8 cellular contexts compared by ENCODE assay signal in genomic region chr16:31874354-31875111, GRCh38. TPM values are rescaled to one million over a fixed set of nuclear protein-coding genes. Genes with fewer than 3 reads are reported as not detected.
A peak's percentile ranks its signal among the peaks of the same experiment; 100 is the strongest.
DNase-seq lines count a peak whose midpoint lies in the region; ATAC-seq and TF ChIP-seq lines count a peak whose summit lies in the region.

No MANE protein-coding gene starts in this region.

- H4K20me1 ChIP-seq in neural progenitor cell (ENCODE audit: low read depth): peaks cover 22% of the 10 kb centered on the region

- H3K27me3 ChIP-seq in esophagus squamous epithelium: no peaks in the 10 kb centered on the region
- peaks cover 8% of the 10 kb centered on the region for H3K27me3 ChIP-seq in neural progenitor cell

- H3K4me2 ChIP-seq in neural progenitor cell: peak overlapping the region; percentile 76

- WGBS in esophagus squamous epithelium, 2 donors: 0 to 1% methylated on average over 12 to 14 of the region's 14 CpGs

- peaks cover 37% of the 10 kb centered on the region for H3K36me3 Mint-ChIP-seq in neural progenitor cell

- H3K27me3 Mint-ChIP-seq in neural progenitor cell (ENCODE audit: insufficient read depth, low read depth): peaks cover 9% of the 10 kb centered on the region

- peaks cover 5% of the 10 kb centered on the region for H3F3A ChIP-seq in neural progenitor cell (ENCODE audit: low read depth)

- H3K4me3 ChIP-seq in WI38 (ENCODE audit: low read depth, low read length): peak overlapping the region; percentile 99
- H3K4me3 ChIP-seq in esophagus squamous epithelium: peak overlapping the region; percentile 77 to 100 (median 92)
- peak overlapping the region; percentile 79 for H3K4me3 ChIP-seq in neural progenitor cell

- no peak for TF ChIP-seq CTCF in WI38 (IDR thresholded peaks at IDR 0.05; ENCODE audit: low read depth, low read length)
- no peak for TF ChIP-seq CTCF in esophagus squamous epithelium (IDR thresholded peaks at IDR 0.05)
- TF ChIP-seq CTCF in neural progenitor cell (IDR thresholded peaks at IDR 0.05): no peak

- peak overlapping the region; percentile 91 for H2AFZ ChIP-seq in neural progenitor cell (replicated peaks)

- H3K36me3 ChIP-seq in esophagus squamous epithelium: peaks cover 0 to 13% (median 6%) of the 10 kb centered on the region in 3 donors
- no peaks in the 10 kb centered on the region for H3K36me3 ChIP-seq in neural progenitor cell

- ATAC-seq in GM21737 (IDR thresholded peaks at IDR 0.05; ENCODE audit: unreplicated experiment) (peak; percentile 35), HG03469 (IDR thresholded peaks at IDR 0.05; ENCODE audit: unreplicated experiment) (no peak)

- H3K9me3 Mint-ChIP-seq in neural progenitor cell: peaks cover 36% of the 10 kb centered on the region

- no peaks in the 10 kb centered on the region for H3K9me3 ChIP-seq in esophagus squamous epithelium
- H3K9me3 ChIP-seq in neural progenitor cell (ENCODE audit: low read depth): no peaks in the 10 kb centered on the region

- H3K79me2 ChIP-seq in neural progenitor cell (ENCODE audit: low read depth): peaks cover 55% of the 10 kb centered on the region

- H3K4me1 ChIP-seq in esophagus squamous epithelium (peaks cover 28 to 63% (median 40%) of the 10 kb centered on the region in 3 donors), neural progenitor cell (peaks cover 22% of the 10 kb centered on the region)

- intact Hi-C loops in esophagus squamous epithelium (cut with DNase I): no loop called here

- peak overlapping the region; percentile 95 for H3K4me3 Mint-ChIP-seq in neural progenitor cell

- H3K27ac ChIP-seq in esophagus squamous epithelium (peak overlapping the region; percentile 98 to 99 (median 98)), neural progenitor cell (peak overlapping the region; percentile 95)

- peak overlapping the region; percentile 77 for H3K27ac Mint-ChIP-seq in neural progenitor cell

- DNase-seq in SIG-M5 treated with dmso at 0.1 percent for 504 hours (lab: John Stamatoyannopoulos, UW; ENCODE audit: unreplicated experiment) (peak; percentile 65), SIG-M5 (lab: John Stamatoyannopoulos, UW) (no peak), M059J (ENCODE audit: low read depth) (peak; percentile 78), esophagus squamous epithelium (lab: John Stamatoyannopoulos, UW) (no peak), neural progenitor cell (ENCODE audit: low spot score) (peak; percentile 9)

- H3K9ac ChIP-seq in neural progenitor cell: peak overlapping the region; percentile 93

- TF ChIP-seq POLR2A in esophagus squamous epithelium (IDR thresholded peaks at IDR 0.05): no peak

- peaks cover 10% of the 10 kb centered on the region for H3K4me1 Mint-ChIP-seq in neural progenitor cell

RNA-seq across cellular contexts. Expression of gene ZNF267, which starts 0.9 kb away (rescaled TPM):
- total RNA-seq in M059J (2014; rRNA removed; shearing (Covaris generic)): 11.4 and 23.2 TPM in 2 replicates
- total RNA-seq in esophagus squamous epithelium: 10 to 100 TPM in 3 of 4 donors, 1 to 10 TPM in 1; 9.9 to 14.7 (median 12.4) TPM
- total RNA-seq in neural progenitor cell (ENCODE audit: low replicate concordance): 12.9 and 22.0 TPM in 2 replicates

Comparison
In these comparisons a context has a peak if more than half of its experiments do, and no peak if none do; other contexts are left out.
1. DNase-seq: peak in SIG-M5 treated with dmso at 0.1 percent for 504 hours (single experiment), M059J (single experiment) and neural progenitor cell (single experiment); none in SIG-M5 (single experiment) and esophagus squamous epithelium (single experiment).
2. Peak in every context shown above with its lines, with median percentiles within 50 percentile points of each other: H3K4me3 ChIP-seq.